Comparison of ENCODE assay signal across 1 cellular context in the genomic region with DNA sequence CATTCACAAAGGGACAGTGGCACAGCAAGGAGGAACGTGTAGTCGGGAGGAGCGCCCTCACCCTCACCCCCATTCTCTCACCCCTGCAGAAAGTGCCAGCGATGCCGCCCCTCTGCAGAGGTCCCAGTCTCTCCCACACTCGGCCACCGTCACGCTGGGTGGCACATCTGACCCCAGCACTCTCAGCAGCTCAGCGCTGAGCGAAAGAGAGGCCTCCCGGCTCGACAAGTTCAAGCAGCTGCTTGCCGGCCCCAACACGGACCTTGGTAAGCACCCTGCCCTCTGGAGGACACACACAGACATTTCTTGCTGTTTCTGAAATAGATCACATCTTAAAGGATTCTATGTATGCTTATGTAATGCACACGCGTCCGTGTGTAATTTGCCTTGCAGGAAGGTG.
TF ChIP-seq lines count a peak whose summit lies in the region.

No MANE protein-coding gene starts in this region.

TF ChIP-seq in SK-N-SH, 30 proteins besides CTCF, POLR2A, EP300 and RAD21 (continued from another document):
- TF ChIP-seq, protein P1, sequence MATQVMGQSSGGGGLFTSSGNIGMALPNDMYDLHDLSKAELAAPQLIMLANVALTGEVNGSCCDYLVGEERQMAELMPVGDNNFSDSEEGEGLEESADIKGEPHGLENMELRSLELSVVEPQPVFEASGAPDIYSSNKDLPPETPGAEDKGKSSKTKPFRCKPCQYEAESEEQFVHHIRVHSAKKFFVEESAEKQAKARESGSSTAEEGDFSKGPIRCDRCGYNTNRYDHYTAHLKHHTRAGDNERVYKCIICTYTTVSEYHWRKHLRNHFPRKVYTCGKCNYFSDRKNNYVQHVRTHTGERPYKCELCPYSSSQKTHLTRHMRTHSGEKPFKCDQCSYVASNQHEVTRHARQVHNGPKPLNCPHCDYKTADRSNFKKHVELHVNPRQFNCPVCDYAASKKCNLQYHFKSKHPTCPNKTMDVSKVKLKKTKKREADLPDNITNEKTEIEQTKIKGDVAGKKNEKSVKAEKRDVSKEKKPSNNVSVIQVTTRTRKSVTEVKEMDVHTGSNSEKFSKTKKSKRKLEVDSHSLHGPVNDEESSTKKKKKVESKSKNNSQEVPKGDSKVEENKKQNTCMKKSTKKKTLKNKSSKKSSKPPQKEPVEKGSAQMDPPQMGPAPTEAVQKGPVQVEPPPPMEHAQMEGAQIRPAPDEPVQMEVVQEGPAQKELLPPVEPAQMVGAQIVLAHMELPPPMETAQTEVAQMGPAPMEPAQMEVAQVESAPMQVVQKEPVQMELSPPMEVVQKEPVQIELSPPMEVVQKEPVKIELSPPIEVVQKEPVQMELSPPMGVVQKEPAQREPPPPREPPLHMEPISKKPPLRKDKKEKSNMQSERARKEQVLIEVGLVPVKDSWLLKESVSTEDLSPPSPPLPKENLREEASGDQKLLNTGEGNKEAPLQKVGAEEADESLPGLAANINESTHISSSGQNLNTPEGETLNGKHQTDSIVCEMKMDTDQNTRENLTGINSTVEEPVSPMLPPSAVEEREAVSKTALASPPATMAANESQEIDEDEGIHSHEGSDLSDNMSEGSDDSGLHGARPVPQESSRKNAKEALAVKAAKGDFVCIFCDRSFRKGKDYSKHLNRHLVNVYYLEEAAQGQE (IDR thresholded peaks at IDR 0.05; ENCODE audit: low read depth, low read length) = no peak
- TF ChIP-seq JUND (IDR thresholded peaks at IDR 0.05) (no peak), MXI1 (IDR thresholded peaks at IDR 0.05; ENCODE audit: low read depth, low read length) (no peak), EZH2phosphoT487 (IDR thresholded peaks at IDR 0.05; ENCODE audit: borderline replicate concordance, low read depth) (no peak), NFIC (IDR thresholded peaks at IDR 0.05; ENCODE audit: borderline replicate concordance) (no peak), NRF1 (IDR thresholded peaks at IDR 0.05; ENCODE audit: low read depth, low read length) (no peak), MEF2A (IDR thresholded peaks at IDR 0.05; ENCODE audit: borderline replicate concordance, low read depth) (no peak), SMC3 (IDR thresholded peaks at IDR 0.05; ENCODE audit: low read depth, low read length) (no peak)
- TF ChIP-seq, protein P2, sequence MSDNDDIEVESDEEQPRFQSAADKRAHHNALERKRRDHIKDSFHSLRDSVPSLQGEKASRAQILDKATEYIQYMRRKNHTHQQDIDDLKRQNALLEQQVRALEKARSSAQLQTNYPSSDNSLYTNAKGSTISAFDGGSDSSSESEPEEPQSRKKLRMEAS (IDR thresholded peaks at IDR 0.05; ENCODE audit: low read depth) = no peak
